8 cellular contexts compared by ENCODE assay signal in the genomic region with DNA sequence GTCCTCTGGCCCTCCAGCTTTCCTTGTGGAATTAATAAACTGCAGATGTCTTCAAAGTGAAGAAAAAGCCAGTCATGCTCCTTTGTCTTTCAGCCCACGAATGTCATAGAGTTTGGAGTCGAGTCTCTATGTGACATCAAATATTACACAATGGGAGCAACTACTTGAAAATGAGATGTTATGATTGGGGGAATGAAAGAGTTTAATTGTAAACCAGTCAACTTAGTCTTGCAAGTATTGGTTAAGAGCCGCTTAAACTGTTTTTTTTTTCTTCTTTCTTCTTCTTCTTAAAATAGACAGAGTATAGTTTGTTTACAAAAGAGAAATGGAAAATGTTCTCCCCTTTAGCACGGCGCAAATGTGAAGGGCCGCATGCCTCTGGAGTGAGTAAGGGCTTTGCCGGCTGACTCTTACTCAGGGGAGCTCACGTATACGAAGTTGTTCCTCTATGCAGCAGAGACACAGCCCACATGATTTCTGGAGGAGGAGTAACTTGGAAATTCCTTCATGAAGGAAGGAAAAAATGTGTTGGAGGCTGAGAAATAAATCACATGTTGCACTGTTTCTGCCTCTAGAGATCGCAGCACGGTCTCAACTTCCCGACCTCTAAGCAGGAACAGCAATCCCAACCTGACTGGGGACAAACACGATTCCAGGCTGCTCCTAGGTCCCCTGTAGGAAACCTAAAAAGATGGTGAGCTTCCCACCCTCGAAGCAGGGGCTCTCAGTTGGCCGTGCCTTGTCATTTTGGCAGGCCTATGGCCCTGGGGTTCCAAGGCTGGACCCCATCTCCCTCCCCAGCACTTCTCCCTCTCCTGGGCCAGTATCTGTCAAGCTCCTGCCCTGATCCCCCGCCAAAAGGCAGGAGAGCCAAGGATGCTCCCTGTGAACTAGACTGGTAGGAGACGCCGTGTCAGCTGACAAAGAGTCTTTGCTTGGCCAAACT. TPM values are rescaled to one million over a fixed set of nuclear protein-coding genes. Genes with fewer than 3 reads are reported as not detected.
DNase-seq lines count a peak whose midpoint lies in the region; TF ChIP-seq lines count a peak whose summit lies in the region.

No MANE protein-coding gene starts in this region.

- peak; percentile 71 for DNase-seq in SIG-M5 treated with dmso at 0.1 percent for 504 hours (lab: John Stamatoyannopoulos, UW; ENCODE audit: unreplicated experiment)
- DNase-seq in SIG-M5 (lab: John Stamatoyannopoulos, UW), result no peak
- DNase-seq in mammary epithelial cell, result peak; percentile 97
- peak; percentile 95 for DNase-seq in islet precursor cell
- DNase-seq in smooth muscle cell of the brain vasculature (ENCODE audit: low read depth, low spot score), result peak; percentile 95
- no peak for DNase-seq in UCSD-AML1 (lab: John Stamatoyannopoulos, UW; ENCODE audit: unreplicated experiment)
- DNase-seq in activated T-cell treated with anti-CD3 and anti-CD28 coated beads, Interleukin-2, amount 50 U/mL, for 1 hour, result no peak
- no peak for DNase-seq in DMS79 (lab: John Stamatoyannopoulos, UW)

- no peaks in the 10 kb centered on the region for H3K27me3 ChIP-seq in mammary epithelial cell (ENCODE audit: insufficient read depth, low read length)

- peaks cover 9% of the 10 kb centered on the region for H3K36me3 ChIP-seq in mammary epithelial cell (ENCODE audit: insufficient read depth, low read length)

- peak overlapping the region in 1 of 3 experiments; percentile 18 for H3K4me3 ChIP-seq in mammary epithelial cell (replicated peaks in 1 of 3; ENCODE audit: insufficient read depth in 1 of 3, low read depth in 2 of 3, low read length in 3 of 3)

- H2AFZ ChIP-seq in mammary epithelial cell (ENCODE audit: low read depth, low read length), result no peak overlapping the region

- in situ Hi-C loops in mammary epithelial cell (cut with MboI; ENCODE audit: low sequenced_read_pairs in 2 of 2), result no loop called here

- WGBS in mammary epithelial cell (ENCODE audit: low coverage, missing lambda C conversion rate), result 13% methylated on average over 17 of the region's 18 CpGs

- peak overlapping the region; percentile 97 for H3K9ac ChIP-seq in mammary epithelial cell (ENCODE audit: insufficient read depth, low read length)

- TF ChIP-seq CTCF in mammary epithelial cell (conservative IDR thresholded peaks at IDR 0.05 in 1 of 2, IDR thresholded peaks at IDR 0.05 in 1 of 2; ENCODE audit: extremely low read depth in 1 of 2, insufficient read depth in 1 of 2, low read depth in 1 of 2, low read length in 2 of 2), result no peak

- no peaks in the 10 kb centered on the region for H3K9me3 ChIP-seq in mammary epithelial cell (replicated peaks; ENCODE audit: insufficient read depth, low read length)

- H4K20me1 ChIP-seq in mammary epithelial cell (ENCODE audit: insufficient read depth, low read length), result no peaks in the 10 kb centered on the region

- H3K4me1 ChIP-seq in mammary epithelial cell (ENCODE audit: insufficient read depth, low read length), result peaks cover 65% of the 10 kb centered on the region

- H3K4me2 ChIP-seq in mammary epithelial cell (ENCODE audit: insufficient read depth, low read depth, low read length), result peak overlapping the region; percentile 72

- dilution Hi-C loops in mammary epithelial cell (cut with HindIII; ENCODE audit: low sequenced_read_pairs), result no loop called here

- intact Hi-C loops in mammary epithelial cell (cut with micrococcal nuclease), result loop anchor here (1.0 to 2.0 kb wide), 6 partner anchors 8 to 60 kb away; a partner anchor contains a TSS

- peaks cover 76% of the 10 kb centered on the region for H3K79me2 ChIP-seq in mammary epithelial cell (ENCODE audit: insufficient read depth, low read length)

- H3K27ac ChIP-seq in mammary epithelial cell (ENCODE audit: insufficient read depth, low read depth, low read length), result peak overlapping the region; percentile 99

- BruUV-seq in mammary epithelial cell (replicated peaks; lab: Mats Ljungman, UMichigan), result TSS peak; percentile 79

- CTCF ChIA-PET in mammary epithelial cell (lab: Charles Lee; ENCODE audit: low non-redundant PET), result interaction anchor here (0.6 to 1.1 kb wide), 2 partner anchors 43 to 46 kb away, joined by 3 to 10 read pairs; no protein-coding TSS in a partner anchor

RNA-seq across cellular contexts. Expression of a gene that starts 44.9 kb away (rescaled TPM):
- 100 to 1,000 TPM; 273 to 311 TPM for total RNA-seq in mammary epithelial cell
- polyA plus RNA-seq in mammary epithelial cell, result 117 TPM
- polyA minus RNA-seq in mammary epithelial cell, result 242 TPM

RNA-seq across cellular contexts. Expression of a gene that starts 59.1 kb away (rescaled TPM):
- total RNA-seq in mammary epithelial cell, result 10 to 100 TPM in 1 of 2 donors, 1 to 10 TPM in 1; 1.2 to 35.4 TPM
- polyA plus RNA-seq in mammary epithelial cell, result 26.8 TPM
- polyA minus RNA-seq in mammary epithelial cell, result 18.2 TPM

Comparison
In these comparisons a context has a peak if more than half of its experiments do, and no peak if none do; other contexts are left out.
1. DNase-seq: peak in SIG-M5 treated with dmso at 0.1 percent for 504 hours (single experiment), mammary epithelial cell (single experiment), islet precursor cell (single experiment) and smooth muscle cell of the brain vasculature (single experiment); none in SIG-M5 (single experiment), UCSD-AML1 (single experiment), activated T-cell treated with anti-CD3 and anti-CD28 coated beads, Interleukin-2, amount 50 U/mL, for 1 hour (single experiment) and DMS79 (single experiment).